ENCODE assay signal across 7 cellular contexts in the genomic region with DNA sequence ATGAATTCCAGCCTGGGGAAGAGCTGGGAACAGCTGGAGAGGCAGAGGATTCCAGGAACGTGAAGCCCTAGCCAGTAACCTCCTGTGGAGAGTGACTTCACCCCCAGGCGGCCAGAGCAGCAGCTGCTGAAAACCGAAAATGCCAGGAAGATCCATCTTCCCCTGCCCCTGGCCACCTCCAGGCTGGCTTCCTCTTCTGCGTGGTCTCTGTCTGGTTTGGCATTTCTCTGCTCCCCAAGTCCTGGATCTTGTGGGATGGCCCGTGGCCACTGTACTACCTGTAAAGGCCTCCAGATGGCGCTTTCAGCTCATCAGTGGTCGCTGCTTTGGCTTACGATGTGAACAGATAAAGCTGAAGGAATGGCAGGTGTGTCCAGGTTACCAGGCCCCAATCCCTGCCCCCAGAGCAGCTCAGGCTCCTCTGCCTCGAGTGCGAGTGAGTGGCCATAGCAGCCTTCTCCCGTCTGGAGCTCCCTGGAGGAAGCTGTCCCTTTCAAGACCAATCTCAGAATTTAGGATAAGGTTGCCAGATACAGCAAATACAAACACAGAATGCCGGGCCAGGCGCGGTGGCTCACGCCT. TPM values are rescaled to one million over a fixed set of nuclear protein-coding genes. Genes with fewer than 3 reads are reported as not detected.
DNase-seq lines count a peak whose midpoint lies in the region; ATAC-seq, FAIRE-seq and TF ChIP-seq lines count a peak whose summit lies in the region.

No MANE protein-coding gene starts in this region.

- ATAC-seq in left ventricle myocardium superior (peak; percentile 92), GM18498 (IDR thresholded peaks at IDR 0.05; ENCODE audit: unreplicated experiment) (no peak)

- DNase-seq in GM12892 (ENCODE audit: insufficient read length) (peak; percentile 67), NCI-H146 (lab: John Stamatoyannopoulos, UW) (peak; percentile 91), SW480 (ENCODE audit: low spot score) (peak; percentile 91), amniotic epithelial cell (ENCODE audit: low read depth) (peak; percentile 63), left ventricle myocardium superior (peak; percentile 85), retina (peak; percentile 91)

- TF ChIP-seq POLR2A in GM12892 (IDR thresholded peaks at IDR 0.05; ENCODE audit: low read depth, low read length), result no peak

- intact Hi-C loops in left ventricle myocardium superior (cut with micrococcal nuclease), result loop anchor here (5.0 to 10.0 kb wide), 2 partner anchors 56 to 123 kb away; partner anchors contain the start of gene KHK

- peak; percentile 96 for FAIRE-seq in GM12892 (lab: Jason Lieb, UNC)

RNA-seq across cellular contexts. Expression of gene MAPRE3, which starts 8.7 kb away (rescaled TPM):
- 1.6 TPM for polyA plus RNA-seq in GM12892 (2012; ENCODE audit: missing spikeins)
- total RNA-seq in left ventricle myocardium superior, result 52.4 TPM
